10 cellular contexts compared by ENCODE assay signal in the genomic region with DNA sequence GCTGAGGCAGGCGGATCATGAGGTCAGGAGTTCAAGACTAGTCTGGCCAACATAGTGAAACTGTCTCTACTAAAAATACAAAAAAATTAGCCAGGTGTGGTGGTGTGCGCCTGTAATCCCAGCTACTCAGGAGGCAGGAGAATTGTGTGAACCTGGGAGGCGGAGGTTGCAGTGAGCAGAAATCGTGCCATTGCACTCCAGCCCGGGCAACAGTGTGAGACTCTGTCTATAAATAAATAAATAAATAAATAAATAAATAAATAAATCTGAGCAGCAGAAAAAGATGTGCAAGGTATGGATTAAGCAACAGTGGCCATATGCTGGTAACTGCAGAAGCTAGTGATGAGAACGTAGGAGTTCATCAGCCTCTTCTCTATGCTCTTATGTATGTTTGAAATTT. TPM values are rescaled to one million over a fixed set of nuclear protein-coding genes. Genes with fewer than 3 reads are reported as not detected.
"Had no signal": no experiment of that assay in that cellular context is flagged by ENCODE, and none has a peak within 500 bp of the region (broad histone marks: within the 10 kb centered on the region; RNA-seq: fewer than 3 reads in every experiment).

No MANE protein-coding gene starts in this region.

RNA-seq across cellular contexts. Expression of a gene that starts 35.5 kb away (rescaled TPM):
- total RNA-seq: OCI-LY7, PC-3, PC-9, Peyer's patch, Right ventricle myocardium inferior, Right ventricle myocardium superior, RPMI7951, SJSA1, SK-MEL-5 had no signal
- polyA plus RNA-seq: SK-N-SH had no signal
